ENCODE assay signal across 1 cellular context in the genomic region with DNA sequence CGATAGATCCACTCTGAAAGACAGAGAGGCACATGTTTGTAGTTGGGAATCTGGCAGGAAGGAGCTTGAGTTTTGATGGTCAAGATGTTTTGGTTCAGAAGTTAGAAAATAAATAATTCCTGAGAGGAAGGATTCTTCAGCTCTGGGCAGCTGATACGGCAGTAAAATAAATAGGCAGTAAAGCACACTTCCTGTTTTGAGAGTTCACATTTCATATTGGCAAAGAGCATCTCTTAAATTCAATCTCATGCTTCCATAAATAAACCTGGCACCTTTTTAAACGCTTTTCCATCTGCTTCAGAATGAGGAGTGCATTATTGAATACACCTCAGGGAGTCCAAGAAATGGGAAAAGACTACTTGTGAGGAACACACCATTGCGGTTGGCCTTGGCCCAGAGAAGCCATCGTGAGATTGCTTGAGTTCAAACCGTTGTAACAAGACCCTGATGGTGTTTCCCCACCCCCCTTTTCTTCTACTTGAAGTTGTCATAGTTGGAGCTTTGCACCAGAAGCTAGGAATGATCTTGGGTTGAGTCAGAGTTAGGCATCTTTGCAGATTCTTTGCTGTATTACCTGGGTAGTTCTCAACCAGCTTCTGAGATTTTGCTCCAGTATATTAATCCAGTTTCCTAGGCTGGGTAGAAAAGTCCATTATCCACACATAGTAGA.
TF ChIP-seq lines count a peak whose summit lies in the region.

No MANE protein-coding gene starts in this region.

TF ChIP-seq in H1, 55 proteins besides CTCF, POLR2A, EP300 and RAD21 (continued from another document):
- TF ChIP-seq, protein P1, sequence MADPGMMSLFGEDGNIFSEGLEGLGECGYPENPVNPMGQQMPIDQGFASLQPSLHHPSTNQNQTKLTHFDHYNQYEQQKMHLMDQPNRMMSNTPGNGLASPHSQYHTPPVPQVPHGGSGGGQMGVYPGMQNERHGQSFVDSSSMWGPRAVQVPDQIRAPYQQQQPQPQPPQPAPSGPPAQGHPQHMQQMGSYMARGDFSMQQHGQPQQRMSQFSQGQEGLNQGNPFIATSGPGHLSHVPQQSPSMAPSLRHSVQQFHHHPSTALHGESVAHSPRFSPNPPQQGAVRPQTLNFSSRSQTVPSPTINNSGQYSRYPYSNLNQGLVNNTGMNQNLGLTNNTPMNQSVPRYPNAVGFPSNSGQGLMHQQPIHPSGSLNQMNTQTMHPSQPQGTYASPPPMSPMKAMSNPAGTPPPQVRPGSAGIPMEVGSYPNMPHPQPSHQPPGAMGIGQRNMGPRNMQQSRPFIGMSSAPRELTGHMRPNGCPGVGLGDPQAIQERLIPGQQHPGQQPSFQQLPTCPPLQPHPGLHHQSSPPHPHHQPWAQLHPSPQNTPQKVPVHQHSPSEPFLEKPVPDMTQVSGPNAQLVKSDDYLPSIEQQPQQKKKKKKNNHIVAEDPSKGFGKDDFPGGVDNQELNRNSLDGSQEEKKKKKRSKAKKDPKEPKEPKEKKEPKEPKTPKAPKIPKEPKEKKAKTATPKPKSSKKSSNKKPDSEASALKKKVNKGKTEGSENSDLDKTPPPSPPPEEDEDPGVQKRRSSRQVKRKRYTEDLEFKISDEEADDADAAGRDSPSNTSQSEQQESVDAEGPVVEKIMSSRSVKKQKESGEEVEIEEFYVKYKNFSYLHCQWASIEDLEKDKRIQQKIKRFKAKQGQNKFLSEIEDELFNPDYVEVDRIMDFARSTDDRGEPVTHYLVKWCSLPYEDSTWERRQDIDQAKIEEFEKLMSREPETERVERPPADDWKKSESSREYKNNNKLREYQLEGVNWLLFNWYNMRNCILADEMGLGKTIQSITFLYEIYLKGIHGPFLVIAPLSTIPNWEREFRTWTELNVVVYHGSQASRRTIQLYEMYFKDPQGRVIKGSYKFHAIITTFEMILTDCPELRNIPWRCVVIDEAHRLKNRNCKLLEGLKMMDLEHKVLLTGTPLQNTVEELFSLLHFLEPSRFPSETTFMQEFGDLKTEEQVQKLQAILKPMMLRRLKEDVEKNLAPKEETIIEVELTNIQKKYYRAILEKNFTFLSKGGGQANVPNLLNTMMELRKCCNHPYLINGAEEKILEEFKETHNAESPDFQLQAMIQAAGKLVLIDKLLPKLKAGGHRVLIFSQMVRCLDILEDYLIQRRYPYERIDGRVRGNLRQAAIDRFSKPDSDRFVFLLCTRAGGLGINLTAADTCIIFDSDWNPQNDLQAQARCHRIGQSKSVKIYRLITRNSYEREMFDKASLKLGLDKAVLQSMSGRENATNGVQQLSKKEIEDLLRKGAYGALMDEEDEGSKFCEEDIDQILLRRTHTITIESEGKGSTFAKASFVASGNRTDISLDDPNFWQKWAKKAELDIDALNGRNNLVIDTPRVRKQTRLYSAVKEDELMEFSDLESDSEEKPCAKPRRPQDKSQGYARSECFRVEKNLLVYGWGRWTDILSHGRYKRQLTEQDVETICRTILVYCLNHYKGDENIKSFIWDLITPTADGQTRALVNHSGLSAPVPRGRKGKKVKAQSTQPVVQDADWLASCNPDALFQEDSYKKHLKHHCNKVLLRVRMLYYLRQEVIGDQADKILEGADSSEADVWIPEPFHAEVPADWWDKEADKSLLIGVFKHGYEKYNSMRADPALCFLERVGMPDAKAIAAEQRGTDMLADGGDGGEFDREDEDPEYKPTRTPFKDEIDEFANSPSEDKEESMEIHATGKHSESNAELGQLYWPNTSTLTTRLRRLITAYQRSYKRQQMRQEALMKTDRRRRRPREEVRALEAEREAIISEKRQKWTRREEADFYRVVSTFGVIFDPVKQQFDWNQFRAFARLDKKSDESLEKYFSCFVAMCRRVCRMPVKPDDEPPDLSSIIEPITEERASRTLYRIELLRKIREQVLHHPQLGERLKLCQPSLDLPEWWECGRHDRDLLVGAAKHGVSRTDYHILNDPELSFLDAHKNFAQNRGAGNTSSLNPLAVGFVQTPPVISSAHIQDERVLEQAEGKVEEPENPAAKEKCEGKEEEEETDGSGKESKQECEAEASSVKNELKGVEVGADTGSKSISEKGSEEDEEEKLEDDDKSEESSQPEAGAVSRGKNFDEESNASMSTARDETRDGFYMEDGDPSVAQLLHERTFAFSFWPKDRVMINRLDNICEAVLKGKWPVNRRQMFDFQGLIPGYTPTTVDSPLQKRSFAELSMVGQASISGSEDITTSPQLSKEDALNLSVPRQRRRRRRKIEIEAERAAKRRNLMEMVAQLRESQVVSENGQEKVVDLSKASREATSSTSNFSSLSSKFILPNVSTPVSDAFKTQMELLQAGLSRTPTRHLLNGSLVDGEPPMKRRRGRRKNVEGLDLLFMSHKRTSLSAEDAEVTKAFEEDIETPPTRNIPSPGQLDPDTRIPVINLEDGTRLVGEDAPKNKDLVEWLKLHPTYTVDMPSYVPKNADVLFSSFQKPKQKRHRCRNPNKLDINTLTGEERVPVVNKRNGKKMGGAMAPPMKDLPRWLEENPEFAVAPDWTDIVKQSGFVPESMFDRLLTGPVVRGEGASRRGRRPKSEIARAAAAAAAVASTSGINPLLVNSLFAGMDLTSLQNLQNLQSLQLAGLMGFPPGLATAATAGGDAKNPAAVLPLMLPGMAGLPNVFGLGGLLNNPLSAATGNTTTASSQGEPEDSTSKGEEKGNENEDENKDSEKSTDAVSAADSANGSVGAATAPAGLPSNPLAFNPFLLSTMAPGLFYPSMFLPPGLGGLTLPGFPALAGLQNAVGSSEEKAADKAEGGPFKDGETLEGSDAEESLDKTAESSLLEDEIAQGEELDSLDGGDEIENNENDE (IDR thresholded peaks at IDR 0.05; ENCODE audit: insufficient replicate concordance, low read length): no peak
- TF ChIP-seq RNF2 (IDR thresholded peaks at IDR 0.05; ENCODE audit: borderline replicate concordance, low read depth, low read length, missing control alignments, poor library complexity, severe bottlenecking) (no peak), SUZ12 (IDR thresholded peaks at IDR 0.05; ENCODE audit: low read length) (no peak), CREB1 (IDR thresholded peaks at IDR 0.05) (no peak), HDAC2 (IDR thresholded peaks at IDR 0.05; ENCODE audit: borderline replicate concordance in 1 of 2, low read depth in 2 of 2, low read length in 2 of 2) (no peak)
